8 cellular contexts compared by ENCODE assay signal in genomic region chr22:32836286-32836859, GRCh38. TPM values are rescaled to one million over a fixed set of nuclear protein-coding genes. Genes with fewer than 3 reads are reported as not detected.
DNase-seq lines count a peak whose midpoint lies in the region; ATAC-seq and TF ChIP-seq lines count a peak whose summit lies in the region.
"Had no signal": no experiment of that assay in that cellular context is flagged by ENCODE, and none has a peak within 500 bp of the region (broad histone marks: within the 10 kb centered on the region; RNA-seq: fewer than 3 reads in every experiment).

No MANE protein-coding gene starts in this region.

- H3K27ac ChIP-seq in dorsolateral prefrontal cortex (no peak overlapping the region), psoas muscle (no peak overlapping the region), aorta (ENCODE audit: low read depth in 1 of 2, low read length in 2 of 2) (no peak overlapping the region)

- peaks cover 28% of the 10 kb centered on the region for H3K4me1 ChIP-seq in psoas muscle
- H3K4me1 ChIP-seq in aorta (ENCODE audit: control insufficient read depth in 1 of 2, insufficient read depth in 2 of 2, low read length in 2 of 2): peaks cover 0 to 11% of the 10 kb centered on the region in 2 donors

- no peaks in the 10 kb centered on the region for H3K9me3 Mint-ChIP-seq in immature natural killer cell

- H3K4me3 Mint-ChIP-seq in immature natural killer cell: no peak overlapping the region

- intact Hi-C loops in dorsolateral prefrontal cortex (cut with DNase I): no loop called here
- intact Hi-C loops in psoas muscle (cut with DNase I): no loop called here
- intact Hi-C loops in aorta (cut with DNase I): no loop called here

- no peaks in the 10 kb centered on the region for H3K4me1 Mint-ChIP-seq in immature natural killer cell

- H3K4me3 ChIP-seq in dorsolateral prefrontal cortex (no peak overlapping the region), psoas muscle (no peak overlapping the region), aorta (ENCODE audit: low read length in 2 of 2) (no peak overlapping the region)

- H3K36me3 ChIP-seq in psoas muscle (ENCODE audit: insufficient read depth in 1 of 2, low read depth in 1 of 2) (no peaks in the 10 kb centered on the region), aorta (ENCODE audit: control insufficient read depth in 1 of 2, insufficient read depth in 2 of 2, low read length in 1 of 2) (no peaks in the 10 kb centered on the region)

- 71 to 77% (median 72%) methylated on average over 5 of the region's 5 CpGs for WGBS in psoas muscle, 3 donors
- 75 to 85% methylated on average over 5 of the region's 5 CpGs for whole genome bisulfite sequencing in aorta, 2 donors

- ATAC-seq in psoas muscle (no peak), aorta (ENCODE audit: low FRiP score) (no peak), GM19455 (IDR thresholded peaks at IDR 0.05; ENCODE audit: unreplicated experiment) (no peak)

- DNase-seq in GM03348 (ENCODE audit: low spot score) (peak; percentile 52), dorsolateral prefrontal cortex (no peak), psoas muscle (no peak), aorta (no peak), immature natural killer cell (no peak)
- DNase-seq: NCI-H187 had no signal

- H3K9me3 ChIP-seq in psoas muscle (no peaks in the 10 kb centered on the region), aorta (ENCODE audit: control insufficient read depth, low read length) (no peaks in the 10 kb centered on the region)

- peak; percentile 68 for TF ChIP-seq CTCF in LNCAP (IDR thresholded peaks at IDR 0.05)
- peak in 54 of 56 donors; percentile 15 to 65 (median 48) for TF ChIP-seq CTCF in dorsolateral prefrontal cortex (IDR thresholded peaks at IDR 0.05 in 54 of 56, conservative IDR thresholded peaks at IDR 0.05 in 2 of 56; ENCODE audit: low read depth in 1 of 56, partially characterized antibody in 56 of 56)
- peak; percentile 43 for TF ChIP-seq CTCF in psoas muscle (IDR thresholded peaks at IDR 0.05)

- H3K27ac Mint-ChIP-seq in immature natural killer cell: no peak overlapping the region

- H3K27me3 Mint-ChIP-seq in immature natural killer cell (ENCODE audit: low read depth in 3 of 3): peaks cover 1 to 4% (median 3%) of the 10 kb centered on the region in 3 donors

- H3K36me3 Mint-ChIP-seq in immature natural killer cell: no peaks in the 10 kb centered on the region

- H3K27me3 ChIP-seq in dorsolateral prefrontal cortex (no peaks in the 10 kb centered on the region), psoas muscle (ENCODE audit: insufficient read depth in 3 of 3, low read length in 2 of 3) (no peaks in the 10 kb centered on the region), aorta (ENCODE audit: control insufficient read depth in 1 of 2, insufficient read depth in 2 of 2, low read length in 1 of 2) (no peaks in the 10 kb centered on the region)

RNA-seq across cellular contexts. Expression of gene TIMP3, which starts 34.9 kb away (rescaled TPM):
- total RNA-seq in dorsolateral prefrontal cortex (100 to 1,000 TPM in 10 of 120 experiments, 10 to 100 TPM in 110; 30.5 to 155 (median 57.5) TPM), psoas muscle (100 to 1,000 TPM in 2 of 4 donors, 10 to 100 TPM in 2; 65.0 to 160 (median 92.5) TPM), aorta (100 to 1,000 TPM; 298 to 410 TPM)
- polyA plus RNA-seq in psoas muscle (10 to 100 TPM; 58.6 to 80.7 (median 65.0) TPM), aorta (10 to 100 TPM; 34.4 to 59.4 TPM), immature natural killer cell (not detected)
